26 cellular contexts compared by ENCODE assay signal in genomic region chr2:129779783-129780182, GRCh38.
A peak's percentile ranks its signal among the peaks of the same experiment; 100 is the strongest.
DNase-seq lines count a peak whose midpoint lies in the region; ATAC-seq and TF ChIP-seq lines count a peak whose summit lies in the region.
"Had no signal": no experiment of that assay in that cellular context is flagged by ENCODE, and none has a peak within 500 bp of the region (broad histone marks: within the 10 kb centered on the region; RNA-seq: fewer than 3 reads in every experiment).

No MANE protein-coding gene starts in this region.

- POLR2A ChIA-PET in naive thymus-derived CD4-positive, alpha-beta T cell (lab: Charles Lee) = no interaction called here
- POLR2A ChIA-PET in A673 (lab: Charles Lee; ENCODE audit: low non-redundant PET) = no interaction called here

- no peak for TF ChIP-seq CTCF in endodermal cell (conservative IDR thresholded peaks at IDR 0.05)
- TF ChIP-seq CTCF in upper lobe of right lung (IDR thresholded peaks at IDR 0.05) = no peak
- no peak for TF ChIP-seq CTCF in A673 (conservative IDR thresholded peaks at IDR 0.05; ENCODE audit: low read depth, low read length)

- H3K4me3 ChIP-seq in endodermal cell (ENCODE audit: low read length) (no peak overlapping the region), upper lobe of right lung (no peak overlapping the region), A673 (ENCODE audit: low read depth, low read length, poor library complexity, severe bottlenecking) (no peak overlapping the region)
- H3K4me3 ChIP-seq in naive thymus-derived CD4-positive, alpha-beta T cell (ENCODE audit: low read length) = no peak overlapping the region
- H3K4me3 ChIP-seq: BLaER1, GM23248, HAP-1 had no signal

- no TSS peak for BruUV-seq in A673 (replicated peaks; lab: Mats Ljungman, UMichigan)

- CTCF ChIA-PET in naive thymus-derived CD4-positive, alpha-beta T cell (lab: Charles Lee) = no interaction called here
- CTCF ChIA-PET in A673 (lab: Charles Lee) = no interaction called here

- 97% methylated on average over 6 of the region's 6 CpGs for WGBS in endodermal cell (ENCODE audit: insufficient coverage in 1 of 2, insufficient read length in 1 of 2), 2 experiments

- H3K36me3 ChIP-seq in endodermal cell (ENCODE audit: control insufficient read depth, insufficient read depth, low read length) (no peaks in the 10 kb centered on the region), upper lobe of right lung (no peaks in the 10 kb centered on the region), A673 (ENCODE audit: insufficient read depth, low read length, poor library complexity, severe bottlenecking) (no peaks in the 10 kb centered on the region)
- no peaks in the 10 kb centered on the region for H3K36me3 ChIP-seq in naive thymus-derived CD4-positive, alpha-beta T cell (ENCODE audit: control insufficient read depth in 2 of 3, insufficient read depth in 3 of 3, low read length in 3 of 3)
- H3K36me3 ChIP-seq: BLaER1, HAP-1 had no signal

- no peaks in the 10 kb centered on the region for H3K27me3 Mint-ChIP-seq in endodermal cell (ENCODE audit: insufficient read depth)
- H3K27me3 Mint-ChIP-seq in naive thymus-derived CD4-positive, alpha-beta T cell = peaks cover 0 to 38% (median 4%) of the 10 kb centered on the region in 5 donors

- no peaks in the 10 kb centered on the region for H3K9me3 Mint-ChIP-seq in endodermal cell
- no peaks in the 10 kb centered on the region for H3K9me3 Mint-ChIP-seq in naive thymus-derived CD4-positive, alpha-beta T cell
- H3K9me3 Mint-ChIP-seq: CD4-positive, CD25-positive, alpha-beta regulatory T cell had no signal

- H3K27ac ChIP-seq in endodermal cell (ENCODE audit: low read depth, low read length) (no peak overlapping the region), upper lobe of right lung (no peak overlapping the region), A673 (ENCODE audit: low read depth, low read length, poor library complexity, severe bottlenecking) (no peak overlapping the region)
- no peak overlapping the region for H3K27ac ChIP-seq in naive thymus-derived CD4-positive, alpha-beta T cell (ENCODE audit: low read depth, low read length)
- H3K27ac ChIP-seq: BLaER1, GM23248, KMS-11 had no signal

- H3K4me1 Mint-ChIP-seq in endodermal cell = peaks cover 18% of the 10 kb centered on the region
- no peaks in the 10 kb centered on the region for H3K4me1 Mint-ChIP-seq in naive thymus-derived CD4-positive, alpha-beta T cell
- H3K4me1 Mint-ChIP-seq: CD4-positive, CD25-positive, alpha-beta regulatory T cell; IgD-negative memory B cell had no signal

- H3K4me1 ChIP-seq in endodermal cell (ENCODE audit: control insufficient read depth, insufficient read depth, low read length) (peaks cover 4% of the 10 kb centered on the region), upper lobe of right lung (no peaks in the 10 kb centered on the region), A673 (ENCODE audit: insufficient read depth, low read length, poor library complexity, severe bottlenecking) (peaks cover 28% of the 10 kb centered on the region)
- no peaks in the 10 kb centered on the region for H3K4me1 ChIP-seq in naive thymus-derived CD4-positive, alpha-beta T cell (ENCODE audit: control insufficient read depth in 2 of 2, insufficient read depth in 2 of 2, low read length in 2 of 2)
- H3K4me1 ChIP-seq: HAP-1 had no signal

- H3K27ac Mint-ChIP-seq in endodermal cell = no peak overlapping the region
- no peak overlapping the region for H3K27ac Mint-ChIP-seq in naive thymus-derived CD4-positive, alpha-beta T cell
- H3K27ac Mint-ChIP-seq: CD4-positive, CD25-positive, alpha-beta regulatory T cell; HFFc6; IgD-negative memory B cell had no signal

- ATAC-seq in naive thymus-derived CD4-positive, alpha-beta T cell = peak; percentile 16
- ATAC-seq in upper lobe of right lung (peak; percentile 6), GM18873 (IDR thresholded peaks at IDR 0.05; ENCODE audit: low FRiP score, unreplicated experiment) (no peak)
- ATAC-seq: PC-3 had no signal

- H3K9ac ChIP-seq in endodermal cell (ENCODE audit: extremely low read depth, low read length, poor library complexity, severe bottlenecking) = no peak overlapping the region
- H3K9ac ChIP-seq: BLaER1, GM23248, KMS-11 had no signal

- no peaks in the 10 kb centered on the region for H3K9me3 ChIP-seq in endodermal cell (ENCODE audit: control insufficient read depth, low read length)
- no peaks in the 10 kb centered on the region for H3K9me3 ChIP-seq in naive thymus-derived CD4-positive, alpha-beta T cell (ENCODE audit: control insufficient read depth in 2 of 3, low read length in 3 of 3)
- H3K9me3 ChIP-seq in upper lobe of right lung = no peaks in the 10 kb centered on the region
- no peaks in the 10 kb centered on the region for H3K9me3 ChIP-seq in A673 (ENCODE audit: low read depth, low read length, poor library complexity, severe bottlenecking)
- H3K9me3 ChIP-seq: BLaER1, HAP-1 had no signal

- H3K4me3 Mint-ChIP-seq in endodermal cell = no peak overlapping the region
- no peak overlapping the region for H3K4me3 Mint-ChIP-seq in naive thymus-derived CD4-positive, alpha-beta T cell
- H3K4me3 Mint-ChIP-seq: CD4-positive, CD25-positive, alpha-beta regulatory T cell; HFFc6; IgD-negative memory B cell had no signal

- peak; percentile 51 for DNase-seq in activated effector memory CD4-positive, alpha-beta T cell treated with anti-CD3 and anti-CD28 coated beads, Interleukin-2, amount 50 U/mL, for 16 hours
- DNase-seq in activated effector memory CD4-positive, alpha-beta T cell treated with Interleukin-2 at 50 U/mL for 16 hours = no peak
- DNase-seq in endodermal cell = peak; percentile 28
- DNase-seq in naive thymus-derived CD4-positive, alpha-beta T cell = no peak
- DNase-seq in upper lobe of right lung = no peak
- DNase-seq in A673 (ENCODE audit: low spot score) = no peak
- DNase-seq in iPS-NIHi7 (ENCODE audit: extremely low spot score) = no peak
- DNase-seq: CD4-positive, CD25-positive, alpha-beta regulatory T cell; DMS153; DND-41; GM23248; HFFc6; NCI-H1048; NCI-H1417; NCI-H1694; NCI-H2029 treated with DMSO at 0.1 percent for 48 hours; NCI-H446 treated with DMSO at 0.1 percent for 48 hours; NCI-H526; NCI-H82; NK-92 treated with Interleukin-12 subunit alpha and Interleukin-12 subunit beta, amount 100 ng/mL, for 24 hours; PC-3 had no signal

- H3K27me3 ChIP-seq in endodermal cell (ENCODE audit: control insufficient read depth, insufficient read depth, low read length, poor library complexity, severe bottlenecking) = no peaks in the 10 kb centered on the region
- no peaks in the 10 kb centered on the region for H3K27me3 ChIP-seq in naive thymus-derived CD4-positive, alpha-beta T cell (ENCODE audit: control insufficient read depth in 2 of 2, insufficient read depth in 2 of 2, low read length in 2 of 2)
- no peaks in the 10 kb centered on the region for H3K27me3 ChIP-seq in upper lobe of right lung
- peaks cover 5% of the 10 kb centered on the region for H3K27me3 ChIP-seq in A673 (replicated peaks; ENCODE audit: insufficient read depth, low read depth, low read length, poor library complexity)
- H3K27me3 ChIP-seq: BLaER1 had no signal

- no peaks in the 10 kb centered on the region for H3K36me3 Mint-ChIP-seq in endodermal cell (ENCODE audit: low read depth)
- no peaks in the 10 kb centered on the region for H3K36me3 Mint-ChIP-seq in naive thymus-derived CD4-positive, alpha-beta T cell
- H3K36me3 Mint-ChIP-seq: CD4-positive, CD25-positive, alpha-beta regulatory T cell; IgD-negative memory B cell had no signal

- intact Hi-C loops in naive thymus-derived CD4-positive, alpha-beta T cell (cut with micrococcal nuclease) = no loop called here
- intact Hi-C loops in upper lobe of right lung (cut with DNase I) = no loop called here
- intact Hi-C loops in A673 (cut with micrococcal nuclease; ENCODE audit: unreplicated experiment) = no loop called here

Comparison
In these comparisons a context has a peak if more than half of its experiments do, and no peak if none do; other contexts are left out.
1. DNase-seq: peak in activated effector memory CD4-positive, alpha-beta T cell treated with anti-CD3 and anti-CD28 coated beads, Interleukin-2, amount 50 U/mL, for 16 hours (single experiment) and endodermal cell (single experiment); none in activated effector memory CD4-positive, alpha-beta T cell treated with Interleukin-2 at 50 U/mL for 16 hours (single experiment), naive thymus-derived CD4-positive, alpha-beta T cell (0 of 9), upper lobe of right lung (single experiment), A673 (single experiment) and iPS-NIHi7 (single experiment).